18 cellular contexts compared by ENCODE assay signal in genomic region chr2:60351802-60352201, GRCh38.
DNase-seq lines count a peak whose midpoint lies in the region; ATAC-seq and TF ChIP-seq lines count a peak whose summit lies in the region.
"Had no signal": no experiment of that assay in that cellular context is flagged by ENCODE, and none has a peak within 500 bp of the region (broad histone marks: within the 10 kb centered on the region; RNA-seq: fewer than 3 reads in every experiment).

No MANE protein-coding gene starts in this region.

- peak overlapping the region; percentile 97 for H3K27ac Mint-ChIP-seq in activated B cell treated with CpG ODN at 0.5 μM for 24 hours

- H3K4me3 ChIP-seq in spleen (no peak overlapping the region), PC-3 (ENCODE audit: low read length) (no peak overlapping the region)

- H3K36me3 ChIP-seq in spleen (no peaks in the 10 kb centered on the region), PC-3 (ENCODE audit: low read depth, low read length) (no peaks in the 10 kb centered on the region)
- H3K36me3 ChIP-seq: brain microvascular endothelial cell had no signal

- ATAC-seq in GM18868 (IDR thresholded peaks at IDR 0.05; ENCODE audit: unreplicated experiment) (peak; percentile 26), HG02642 (IDR thresholded peaks at IDR 0.05; ENCODE audit: poor library complexity, unreplicated experiment) (peak; percentile 24), activated B cell treated with CpG ODN at 0.5 μM for 24 hours (ENCODE audit: low read depth) (peak; percentile 22), PC-3 (no peak)
- ATAC-seq: left cardiac atrium had no signal

- peaks cover 0 to 5% (median 0%) of the 10 kb centered on the region in 8 donors for H3K9me3 ChIP-seq in spleen
- no peaks in the 10 kb centered on the region for H3K9me3 ChIP-seq in PC-3 (ENCODE audit: low read length)

- no peak for TF ChIP-seq POLR2A in spleen (IDR thresholded peaks at IDR 0.05)

- H3K9me2 ChIP-seq in PC-3 (replicated peaks; ENCODE audit: low read length), result no peaks in the 10 kb centered on the region

- intact Hi-C loops in activated B cell treated with CpG ODN at 0.5 μM for 24 hours (cut with micrococcal nuclease), result loop anchor here (1.0 to 10.0 kb wide), 9 partner anchors 15 to 1047 kb away; no protein-coding TSS in a partner anchor
- intact Hi-C loops in spleen (cut with DNase I; ENCODE audit: low total_unique reads), result no loop called here
- intact Hi-C loops in PC-3 (cut with micrococcal nuclease), result no loop called here

- POLR2A ChIA-PET in activated B cell treated with CpG ODN at 0.5 μM for 24 hours (lab: Charles Lee) (interaction anchor here (0.6 to 9.5 kb wide), 28 partner anchors 10 to 423 kb away, joined by 3 to 223 read pairs (median 4); partner anchors contain the start of gene BCL11A), PC-3 (lab: Charles Lee; ENCODE audit: unreplicated experiment) (no interaction called here)

- peaks cover 98% of the 10 kb centered on the region for H3K4me1 Mint-ChIP-seq in activated B cell treated with CpG ODN at 0.5 μM for 24 hours

- peak overlapping the region; percentile 52 for H3K4me3 Mint-ChIP-seq in activated B cell treated with CpG ODN at 0.5 μM for 24 hours

- H2AFZ ChIP-seq in PC-3 (ENCODE audit: low read length), result no peak overlapping the region

- H3K4me2 ChIP-seq in PC-3 (ENCODE audit: low read length), result no peak overlapping the region

- H3K36me3 Mint-ChIP-seq in activated B cell treated with CpG ODN at 0.5 μM for 24 hours (ENCODE audit: low read depth), result peaks cover 11% of the 10 kb centered on the region

- H4K20me1 ChIP-seq in PC-3 (ENCODE audit: low read length), result no peaks in the 10 kb centered on the region

- CTCF ChIA-PET in activated B cell treated with CpG ODN at 0.5 μM for 24 hours (lab: Charles Lee) (interaction anchor here (0.9 to 1.6 kb wide), 8 partner anchors 11 to 903 kb away, joined by 3 to 5 read pairs (median 3); no protein-coding TSS in a partner anchor), PC-3 (lab: Charles Lee) (no interaction called here)

- WGBS in spleen, 5 donors, result 38 to 61% (median 46%) methylated on average over 8 of the region's 8 CpGs

- peaks cover 0 to 60% (median 42%) of the 10 kb centered on the region in 6 donors for H3K4me1 ChIP-seq in spleen
- peaks cover 4% of the 10 kb centered on the region for H3K4me1 ChIP-seq in PC-3 (ENCODE audit: insufficient read depth, low read length)

- no peaks in the 10 kb centered on the region for H3K27me3 Mint-ChIP-seq in activated B cell treated with CpG ODN at 0.5 μM for 24 hours

- H3K9ac ChIP-seq in PC-3 (ENCODE audit: low read length), result no peak overlapping the region

- peaks cover 15% of the 10 kb centered on the region for H3K9me3 Mint-ChIP-seq in activated B cell treated with CpG ODN at 0.5 μM for 24 hours

- H3K79me2 ChIP-seq in PC-3 (ENCODE audit: low read length), result no peaks in the 10 kb centered on the region

- TF ChIP-seq CTCF in activated B cell treated with CpG ODN at 0.5 μM for 24 hours (IDR thresholded peaks at IDR 0.05) (no peak), spleen (IDR thresholded peaks at IDR 0.05 in 8 of 11, conservative IDR thresholded peaks at IDR 0.05 in 3 of 11) (no peak), PC-3 (conservative IDR thresholded peaks at IDR 0.05; ENCODE audit: low read depth, low read length) (no peak)

- BruUV-seq in PC-3 (replicated peaks; lab: Mats Ljungman, UMichigan), result no TSS peak

- H3F3A ChIP-seq in PC-3 (ENCODE audit: low read length, unreplicated experiment), result no peaks in the 10 kb centered on the region

- DNase-seq in activated B cell treated with CpG ODN at 0.5 μM for 24 hours, result peak; percentile 56
- peak; percentile 85 for DNase-seq in spleen
- DNase-seq in cerebellum (ENCODE audit: low spot score), result no peak
- DNase-seq in NCI-H1105 treated with DMSO at 0.1 percent for 48 hours (lab: John Stamatoyannopoulos, UW), result no peak
- no peak for DNase-seq in GM03348 (ENCODE audit: low spot score)
- DNase-seq in PC-3, result no peak
- DNase-seq: activated naive CD4-positive, alpha-beta T cell; brain microvascular endothelial cell; DMS153; H7; hippocampal formation; IMR-90; left cardiac atrium; NCI-H1417; NCI-H510A; stimulated activated CD4-positive, alpha-beta T cell treated with anti-CD3 and anti-CD28 coated beads, Interleukin-12 subunit alpha, Interleukin-12 subunit beta, amount 100 ng/mL, for 4 hours had no signal

- H3K27me3 ChIP-seq in spleen (replicated peaks in 1 of 7) (no peaks in the 10 kb centered on the region), PC-3 (ENCODE audit: low read length) (peaks cover 39% of the 10 kb centered on the region; the same call in 1 of the 2 replicates)
- H3K27me3 ChIP-seq: brain microvascular endothelial cell had no signal

- peak overlapping the region; percentile 74 to 93 (median 85) for H3K27ac ChIP-seq in spleen
- no peak overlapping the region for H3K27ac ChIP-seq in PC-3 (ENCODE audit: low read length)
- H3K27ac ChIP-seq: brain microvascular endothelial cell had no signal

Comparison
In these comparisons a context has a peak if more than half of its experiments do, and no peak if none do; other contexts are left out.
1. DNase-seq: peak in activated B cell treated with CpG ODN at 0.5 μM for 24 hours (single experiment) and spleen (single experiment); none in cerebellum (single experiment), NCI-H1105 treated with DMSO at 0.1 percent for 48 hours (single experiment), GM03348 (single experiment) and PC-3 (single experiment).